2 cellular contexts compared by ENCODE assay signal in genomic region chr1:943545-944340, GRCh38.
TF ChIP-seq lines count a peak whose summit lies in the region.

No MANE protein-coding gene starts in this region.

TF ChIP-seq in SK-N-SH, 30 proteins besides CTCF, POLR2A, EP300 and RAD21:
- TF ChIP-seq CHD2 (IDR thresholded peaks at IDR 0.05; ENCODE audit: low read length, partially characterized antibody) (peak; percentile 0), TCF12 (IDR thresholded peaks at IDR 0.05) (no peak)
TF ChIP-seq in SK-N-SH: peak in this region for 1.

TF ChIP-seq in SK-N-SH treated with all-trans-retinoic acid at 6 μM for 48 hours, 23 proteins besides CTCF, POLR2A, EP300 and RAD21:
- TF ChIP-seq SNAI2 (CRISPR knock-in tag; IDR thresholded peaks at IDR 0.05) (no peak), TSHZ2 (CRISPR knock-in tag; IDR thresholded peaks at IDR 0.05) (no peak), ESRRG (CRISPR knock-in tag; IDR thresholded peaks at IDR 0.05) (no peak), PATZ1 (CRISPR knock-in tag; IDR thresholded peaks at IDR 0.05; ENCODE audit: borderline replicate concordance) (no peak), CSDC2 (CRISPR knock-in tag; IDR thresholded peaks at IDR 0.05) (no peak), ZNF565 (CRISPR knock-in tag; conservative IDR thresholded peaks at IDR 0.05; ENCODE audit: low read depth) (no peak), ZFP3 (CRISPR knock-in tag; IDR thresholded peaks at IDR 0.05) (no peak), ZNF8 (CRISPR knock-in tag; IDR thresholded peaks at IDR 0.05) (no peak), CSRNP3 (CRISPR knock-in tag; IDR thresholded peaks at IDR 0.05) (no peak), ZFP30 (CRISPR knock-in tag; IDR thresholded peaks at IDR 0.05) (no peak), POU6F1 (CRISPR knock-in tag; IDR thresholded peaks at IDR 0.05; ENCODE audit: borderline replicate concordance, low read depth) (no peak), RARB (CRISPR knock-in tag; IDR thresholded peaks at IDR 0.05) (no peak), OSR1 (CRISPR knock-in tag; IDR thresholded peaks at IDR 0.05) (no peak), CREB5 (CRISPR knock-in tag; IDR thresholded peaks at IDR 0.05; ENCODE audit: low read depth) (no peak), ISL1 (CRISPR knock-in tag; IDR thresholded peaks at IDR 0.05) (no peak), GLIS3 (CRISPR knock-in tag; IDR thresholded peaks at IDR 0.05) (no peak)
